Comparison of ENCODE assay signal across 1 cellular context in genomic region chr16:69496376-69496775, GRCh38.
TF ChIP-seq lines count a peak whose summit lies in the region.

No MANE protein-coding gene starts in this region.

TF ChIP-seq in HepG2, 621 proteins besides CTCF, POLR2A, EP300 and RAD21 (continued from another document):
- TF ChIP-seq NR2F6 (IDR thresholded peaks at IDR 0.05), result peak; percentile 58; the same call in 1 of the 2 replicates
- TF ChIP-seq NR2F6 (CRISPR knock-in tag; IDR thresholded peaks at IDR 0.05), result peak; percentile 76; the same call in 1 of the 2 replicates
- TF ChIP-seq ZNF703 (CRISPR knock-in tag; IDR thresholded peaks at IDR 0.05; ENCODE audit: borderline replicate concordance), result no peak
- TF ChIP-seq RARA (CRISPR knock-in tag; IDR thresholded peaks at IDR 0.05), result peak; percentile 79
- TF ChIP-seq HNF4A (CRISPR knock-in tag; IDR thresholded peaks at IDR 0.05), result 0 out of 2 replicates have a peak, but pooled peaks have one; percentile 15
- TF ChIP-seq NR2C2 (CRISPR knock-in tag; IDR thresholded peaks at IDR 0.05; ENCODE audit: borderline replicate concordance), result no peak
- TF ChIP-seq RXRA (CRISPR knock-in tag; IDR thresholded peaks at IDR 0.05), result peak; percentile 72
- 0 out of 2 replicates have a peak, but pooled peaks have one; percentile 26 for TF ChIP-seq GATAD2A (CRISPR knock-in tag; IDR thresholded peaks at IDR 0.05)
